In the genomic region with DNA sequence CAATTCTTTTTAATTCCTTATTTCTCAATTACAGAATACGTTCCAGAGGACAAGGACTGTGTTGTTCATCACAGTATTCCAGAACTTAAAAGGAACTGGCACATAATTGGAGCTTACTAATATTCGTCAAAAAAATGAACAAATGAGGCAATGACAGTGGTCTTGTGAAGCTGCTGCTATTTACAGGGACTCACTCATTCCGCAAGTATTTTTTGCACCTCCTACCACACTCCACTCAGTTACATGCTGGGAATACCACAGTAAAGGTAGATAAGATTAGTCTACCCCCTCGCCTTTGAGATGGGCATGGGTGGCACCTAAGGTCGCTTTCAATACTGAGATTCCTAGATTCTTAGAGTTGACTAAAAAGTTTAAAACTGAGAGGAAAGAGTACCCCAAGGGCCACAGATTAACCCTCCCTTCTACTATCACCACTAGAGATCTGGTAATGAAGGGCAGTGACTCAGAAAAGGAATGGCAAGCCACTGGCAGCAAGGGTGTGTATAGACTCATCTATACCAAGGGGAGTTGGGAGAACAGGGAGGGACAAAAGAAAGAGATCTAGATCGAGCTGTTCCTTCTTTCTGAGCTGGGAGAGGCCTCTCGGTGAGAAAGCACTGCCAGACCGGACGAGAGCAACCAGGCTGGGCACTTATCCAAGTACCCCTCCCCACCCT, we compare ENCODE assay signal across 2 cellular contexts.
TF ChIP-seq lines count a peak whose summit lies in the region.

No MANE protein-coding gene starts in this region.

TF ChIP-seq in IMR-90, 13 proteins besides CTCF, POLR2A, EP300 and RAD21:
- no peak for TF ChIP-seq CEBPB (IDR thresholded peaks at IDR 0.05; ENCODE audit: low read depth, low read length)

TF ChIP-seq in GM12878, 131 proteins besides CTCF, POLR2A, EP300 and RAD21:
- no peak for TF ChIP-seq ZBED1 (IDR thresholded peaks at IDR 0.05; ENCODE audit: borderline replicate concordance)
- no peak for TF ChIP-seq NR2F1 (conservative IDR thresholded peaks at IDR 0.05)
- TF ChIP-seq SMAD1 (IDR thresholded peaks at IDR 0.05; ENCODE audit: low read depth, partially characterized antibody): no peak
- TF ChIP-seq MEF2A (IDR thresholded peaks at IDR 0.05; ENCODE audit: insufficient read depth, low read depth, low read length): no peak
